18 cellular contexts compared by ENCODE assay signal in genomic region chr4:17358236-17358635, GRCh38.
A peak's percentile ranks its signal among the peaks of the same experiment; 100 is the strongest.
DNase-seq lines count a peak whose midpoint lies in the region; ATAC-seq, FAIRE-seq and TF ChIP-seq lines count a peak whose summit lies in the region.
"Had no signal": no experiment of that assay in that cellular context is flagged by ENCODE, and none has a peak within 500 bp of the region (broad histone marks: within the 10 kb centered on the region; RNA-seq: fewer than 3 reads in every experiment).

No MANE protein-coding gene starts in this region.

- no peak overlapping the region for H3K27ac ChIP-seq in astrocyte (ENCODE audit: low read depth, low read length)
- H3K27ac ChIP-seq: BLaER1 treated with 17β-estradiol and CSF1 and Interleukin-3, amounts not matched to agents 10 nM and 100 nM had no signal

- H3K4me3 ChIP-seq in AG10803 (ENCODE audit: low read length) = no peak overlapping the region
- no peak overlapping the region for H3K4me3 ChIP-seq in astrocyte (ENCODE audit: insufficient read depth, low read depth, low read length)
- H3K4me3 ChIP-seq: BLaER1 treated with 17β-estradiol and CSF1 and Interleukin-3, amounts not matched to agents 10 nM and 100 nM; K562 had no signal

- no peak overlapping the region for H3K4me3 Mint-ChIP-seq in astrocyte (ENCODE audit: unreplicated experiment)
- no peak overlapping the region for H3K4me3 Mint-ChIP-seq in natural killer cell
- H3K4me3 Mint-ChIP-seq: B cell; CD8-positive, alpha-beta T cell had no signal

- no peak for FAIRE-seq in astrocyte (lab: Jason Lieb, UNC)
- FAIRE-seq: GM12891, GM18507, HTR-8/SVneo, K562 had no signal

- no peak overlapping the region for H3K9ac ChIP-seq in astrocyte (ENCODE audit: low read length)
- H3K9ac ChIP-seq: BLaER1 treated with 17β-estradiol and CSF1 and Interleukin-3, amounts not matched to agents 10 nM and 100 nM had no signal

- peaks cover 7% of the 10 kb centered on the region for H3K27me3 ChIP-seq in astrocyte (ENCODE audit: insufficient read depth, low read length)
- H3K27me3 ChIP-seq: BLaER1 treated with 17β-estradiol and CSF1 and Interleukin-3, amounts not matched to agents 10 nM and 100 nM had no signal

- no peaks in the 10 kb centered on the region for H3K79me2 ChIP-seq in astrocyte (ENCODE audit: insufficient read depth, low read length)

- H3K9me3 Mint-ChIP-seq in astrocyte (ENCODE audit: unreplicated experiment) (peaks cover 5% of the 10 kb centered on the region), natural killer cell (no peaks in the 10 kb centered on the region)
- H3K9me3 Mint-ChIP-seq: CD8-positive, alpha-beta T cell had no signal

- H3K4me2 ChIP-seq in astrocyte (ENCODE audit: low read length) = no peak overlapping the region
- H3K4me2 ChIP-seq: BLaER1 treated with 17β-estradiol and CSF1 and Interleukin-3, amounts not matched to agents 10 nM and 100 nM had no signal

- no peaks in the 10 kb centered on the region for H3K4me1 Mint-ChIP-seq in astrocyte (ENCODE audit: low read depth, unreplicated experiment)
- no peaks in the 10 kb centered on the region for H3K4me1 Mint-ChIP-seq in natural killer cell
- H3K4me1 Mint-ChIP-seq: B cell had no signal

- no peak overlapping the region for H3K27ac Mint-ChIP-seq in astrocyte (ENCODE audit: unreplicated experiment)
- no peak overlapping the region for H3K27ac Mint-ChIP-seq in natural killer cell
- H3K27ac Mint-ChIP-seq: B cell; CD8-positive, alpha-beta T cell had no signal

- H3K36me3 Mint-ChIP-seq in astrocyte (ENCODE audit: low read depth, unreplicated experiment) (no peaks in the 10 kb centered on the region), natural killer cell (no peaks in the 10 kb centered on the region)
- H3K36me3 Mint-ChIP-seq: CD8-positive, alpha-beta T cell had no signal

- H2AFZ ChIP-seq in astrocyte (ENCODE audit: low read depth, low read length) = no peak overlapping the region

- intact Hi-C loops in natural killer cell (cut with micrococcal nuclease) = no loop called here

- DNase-seq in AG10803 (ENCODE audit: low read depth) (peak; percentile 59), astrocyte (ENCODE audit: low read depth) (peak; percentile 36), fibroblast of gingiva (ENCODE audit: low read depth) (peak; percentile 52), GF-D8 (lab: John Stamatoyannopoulos, UW) (no peak), natural killer cell (no peak), SKM-1 (lab: John Stamatoyannopoulos, UW; ENCODE audit: unreplicated experiment) (no peak)
- DNase-seq: Calu3; CD8-positive, alpha-beta T cell; DMS79 treated with DMSO at 0.1 percent for 48 hours; GOT3; H7; IMR-90 had no signal

- no peaks in the 10 kb centered on the region for H4K20me1 ChIP-seq in astrocyte (ENCODE audit: insufficient read depth, low read length)
- H4K20me1 ChIP-seq: BLaER1 treated with 17β-estradiol and CSF1 and Interleukin-3, amounts not matched to agents 10 nM and 100 nM had no signal

- no peaks in the 10 kb centered on the region for H3K9me3 ChIP-seq in astrocyte (ENCODE audit: insufficient read depth, low read depth, low read length)

- no peak for ATAC-seq in natural killer cell
- ATAC-seq: CD8-positive, alpha-beta T cell; K562 had no signal

- TF ChIP-seq CTCF in AG10803 (conservative IDR thresholded peaks at IDR 0.05; ENCODE audit: low read length) (no peak), astrocyte (IDR thresholded peaks at IDR 0.05; ENCODE audit: insufficient read depth, low read depth, low read length) (no peak), natural killer cell (IDR thresholded peaks at IDR 0.05) (no peak)

- no peaks in the 10 kb centered on the region for H3K4me1 ChIP-seq in astrocyte (ENCODE audit: insufficient read depth, low read length)
- H3K4me1 ChIP-seq: BLaER1 treated with 17β-estradiol and CSF1 and Interleukin-3, amounts not matched to agents 10 nM and 100 nM had no signal

- no peaks in the 10 kb centered on the region for H3K27me3 Mint-ChIP-seq in astrocyte (ENCODE audit: low read depth, unreplicated experiment)
- H3K27me3 Mint-ChIP-seq in natural killer cell (ENCODE audit: low read depth in 2 of 2) = peaks cover 16 to 22% of the 10 kb centered on the region in 2 donors

- no peaks in the 10 kb centered on the region for H3K36me3 ChIP-seq in astrocyte (ENCODE audit: insufficient read depth, low read length)
- H3K36me3 ChIP-seq: BLaER1 treated with 17β-estradiol and CSF1 and Interleukin-3, amounts not matched to agents 10 nM and 100 nM had no signal

Comparison
In these comparisons a context has a peak if more than half of its experiments do, and no peak if none do; other contexts are left out.
1. DNase-seq: peak in AG10803 (single experiment), astrocyte (single experiment) and fibroblast of gingiva (single experiment); none in GF-D8 (single experiment), natural killer cell (single experiment) and SKM-1 (single experiment).